12 cellular contexts compared by ENCODE assay signal in the genomic region with DNA sequence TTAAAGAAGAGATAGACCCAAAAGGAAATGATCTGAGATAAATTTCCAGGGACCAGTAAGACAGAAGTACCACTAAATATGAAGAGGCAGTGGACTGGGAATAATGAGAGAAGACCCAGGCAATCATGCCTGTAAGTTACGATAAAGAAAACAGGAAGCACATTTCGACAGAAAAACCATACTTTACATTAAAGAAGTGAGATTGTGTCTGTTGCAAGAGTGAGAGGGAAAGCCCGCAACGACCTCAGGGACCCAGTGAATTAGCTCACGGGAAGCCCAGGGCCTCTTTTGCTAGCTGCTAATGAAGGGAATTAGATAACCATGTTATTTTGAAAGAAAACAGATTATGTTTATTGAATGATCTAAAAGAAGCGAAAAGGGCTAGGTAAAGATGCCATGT.
DNase-seq lines count a peak whose midpoint lies in the region; ATAC-seq lines count a peak whose summit lies in the region.
"Had no signal": no experiment of that assay in that cellular context is flagged by ENCODE, and none has a peak within 500 bp of the region (broad histone marks: within the 10 kb centered on the region; RNA-seq: fewer than 3 reads in every experiment).

No MANE protein-coding gene starts in this region.

- no peaks in the 10 kb centered on the region for H3K36me3 ChIP-seq in HAP-1 (replicated peaks)

- in situ Hi-C loops in HAP-1 (cut with MboI; ENCODE audit: low sequenced_read_pairs) = no loop called here

- H3K4me1 Mint-ChIP-seq in effector memory CD8-positive, alpha-beta T cell (ENCODE audit: low read depth in 2 of 2) = peaks cover 0 to 4% of the 10 kb centered on the region in 2 donors

- no peak overlapping the region for H3K27ac Mint-ChIP-seq in effector memory CD8-positive, alpha-beta T cell
- H3K27ac Mint-ChIP-seq: CD4-positive, alpha-beta T cell had no signal

- no peaks in the 10 kb centered on the region for H3K9me3 ChIP-seq in HAP-1
- H3K9me3 ChIP-seq: body of pancreas had no signal

- no peaks in the 10 kb centered on the region for H3K9me3 Mint-ChIP-seq in effector memory CD8-positive, alpha-beta T cell
- H3K9me3 Mint-ChIP-seq: CD4-positive, alpha-beta T cell had no signal

- no peaks in the 10 kb centered on the region for H3K4me1 ChIP-seq in HAP-1
- H3K4me1 ChIP-seq: body of pancreas had no signal

- H3K4me3 ChIP-seq in HAP-1 = no peak overlapping the region
- H3K4me3 ChIP-seq: body of pancreas had no signal

- ATAC-seq in GM18909 (IDR thresholded peaks at IDR 0.05; ENCODE audit: poor library complexity, unreplicated experiment) (peak; percentile 25), HG03442 (IDR thresholded peaks at IDR 0.05; ENCODE audit: unreplicated experiment) (no peak)
- ATAC-seq in effector memory CD8-positive, alpha-beta T cell (replicated peaks) = peak; percentile 32
- ATAC-seq: body of pancreas, Panc1 had no signal

- no peak overlapping the region for H3K4me3 Mint-ChIP-seq in effector memory CD8-positive, alpha-beta T cell
- H3K4me3 Mint-ChIP-seq: CD4-positive, alpha-beta T cell had no signal

- H3K27me3 Mint-ChIP-seq in effector memory CD8-positive, alpha-beta T cell = peaks cover 17 to 33% of the 10 kb centered on the region in 2 donors

- no peaks in the 10 kb centered on the region for H3K36me3 Mint-ChIP-seq in effector memory CD8-positive, alpha-beta T cell (ENCODE audit: insufficient read depth)

- H3K27me3 ChIP-seq in HAP-1 (ENCODE audit: low read depth) = 0 out of 2 replicates have a peak, but pooled peaks cover 8% of the 10 kb centered on the region
- H3K27me3 ChIP-seq: body of pancreas had no signal

- DNase-seq in CD1c-positive myeloid dendritic cell (ENCODE audit: extremely low spot score) (peak; percentile 93), NOMO-1 (lab: John Stamatoyannopoulos, UW; ENCODE audit: unreplicated experiment in 2 of 2) (peak; percentile 86 to 98), iPS-NIHi7 (ENCODE audit: extremely low spot score) (no peak), HAP-1 (ENCODE audit: low spot score in 2 of 2) (no peak), NCI-H524 (lab: John Stamatoyannopoulos, UW) (no peak)
- DNase-seq in effector memory CD8-positive, alpha-beta T cell = no peak
- DNase-seq: CD4-positive, alpha-beta T cell; retina had no signal

Comparison
In these comparisons a context has a peak if more than half of its experiments do, and no peak if none do; other contexts are left out.
1. DNase-seq: peak in CD1c-positive myeloid dendritic cell (single experiment) and NOMO-1 (2 of 2); none in effector memory CD8-positive, alpha-beta T cell (0 of 3), iPS-NIHi7 (single experiment), HAP-1 (0 of 2) and NCI-H524 (0 of 2).